In the genomic region with DNA sequence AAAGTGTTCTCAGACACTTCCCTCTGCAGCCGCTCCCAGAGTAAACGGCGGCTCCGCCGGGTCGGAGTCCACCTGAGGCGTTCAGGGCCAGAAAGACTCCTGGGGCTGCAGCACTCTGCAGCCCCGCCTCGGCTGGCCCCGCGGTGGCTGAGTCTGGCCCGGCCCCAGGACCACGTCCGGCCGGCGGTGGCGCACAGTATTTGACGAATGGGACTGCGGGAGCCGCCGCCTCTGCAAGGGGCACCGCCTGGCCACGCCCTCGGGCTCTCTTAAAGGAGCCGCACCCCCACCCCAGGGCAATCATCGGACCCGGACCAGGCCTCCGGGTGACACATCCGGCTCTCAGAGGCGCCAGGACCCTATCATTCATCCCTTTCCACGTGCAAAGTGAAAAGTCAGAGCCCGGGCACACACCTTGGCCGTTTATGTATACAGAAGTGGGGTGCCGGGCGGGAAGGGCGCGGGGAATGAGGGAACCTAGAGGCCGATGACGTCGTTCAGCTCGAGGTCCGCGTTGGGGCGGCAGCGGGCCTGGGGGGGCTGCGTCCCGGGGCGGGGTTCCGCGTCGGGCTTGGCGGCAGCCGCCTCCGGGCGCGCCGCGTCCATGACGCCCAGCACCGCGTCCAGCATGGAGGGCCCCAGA, we compare ENCODE assay signal across 8 cellular contexts. TPM values are rescaled to one million over a fixed set of nuclear protein-coding genes. Genes with fewer than 3 reads are reported as not detected.
DNase-seq lines count a peak whose midpoint lies in the region; ATAC-seq, FAIRE-seq and TF ChIP-seq lines count a peak whose summit lies in the region.

No MANE protein-coding gene starts in this region.

- H3K36me3 ChIP-seq in keratinocyte (ENCODE audit: control insufficient read depth in 2 of 2, extremely low read depth in 1 of 2, insufficient read depth in 2 of 2, low read length in 2 of 2), result peaks cover 0 to 15% of the 10 kb centered on the region in 2 experiments

- peak overlapping the region; percentile 75 for H3K9ac ChIP-seq in keratinocyte (ENCODE audit: control insufficient read depth, extremely low read depth, insufficient read depth, low read length)

- no peaks in the 10 kb centered on the region for H3K9me3 Mint-ChIP-seq in WTC11

- H3K4me3 ChIP-seq in keratinocyte (ENCODE audit: control insufficient read depth in 2 of 3, extremely low read depth in 1 of 3, insufficient read depth in 2 of 3, low read depth in 1 of 3, low read length in 3 of 3), result peak overlapping the region; percentile 52 to 79 (median 73)

- peak overlapping the region; percentile 60 for H2AFZ ChIP-seq in keratinocyte (ENCODE audit: control insufficient read depth, low read length)

- H3K4me3 Mint-ChIP-seq in WTC11, result peak overlapping the region; percentile 78

- no peaks in the 10 kb centered on the region for H3K9me3 ChIP-seq in keratinocyte (ENCODE audit: control insufficient read depth, low read depth, low read length)

- H3K27me3 Mint-ChIP-seq in WTC11 (ENCODE audit: low read depth), result peaks cover 37% of the 10 kb centered on the region

- no peaks in the 10 kb centered on the region for H3K27me3 ChIP-seq in keratinocyte (ENCODE audit: control insufficient read depth, extremely low read depth, insufficient read depth, low read length)

- TF ChIP-seq CTCF in WTC11 (IDR thresholded peaks at IDR 0.05), result no peak
- TF ChIP-seq CTCF in keratinocyte (optimal IDR thresholded peaks at IDR 0.05 in 1 of 3, IDR thresholded peaks at IDR 0.05 in 1 of 3, conservative IDR thresholded peaks at IDR 0.05 in 1 of 3; ENCODE audit: extremely low read depth in 1 of 3, insufficient read depth in 2 of 3, low read length in 3 of 3), result no peak

- H3K27ac ChIP-seq in keratinocyte (ENCODE audit: control insufficient read depth, insufficient read depth, low read length), result peak overlapping the region; percentile 87

- peaks cover 20% of the 10 kb centered on the region for H3K79me2 ChIP-seq in keratinocyte (ENCODE audit: control insufficient read depth, insufficient read depth, low read length)

- DNase-seq in 8988T (peak; percentile 92), NCI-H2029 treated with DMSO at 0.1 percent for 48 hours (lab: John Stamatoyannopoulos, UW) (peak; percentile 77), WTC11 (ENCODE audit: low spot score) (peak; percentile 95), keratinocyte (ENCODE audit: low read depth, low spot score) (no peak)
- peak; percentile 52 for DNase-seq in central memory CD4-positive, alpha-beta T cell
- DNase-seq in stimulated activated CD4-positive, alpha-beta T cell treated with anti-CD3 and anti-CD28 coated beads, Interleukin-12 subunit alpha, Interleukin-12 subunit beta, amount 100 ng/mL, for 48 hours (ENCODE audit: low read depth in 2 of 3, low spot score in 1 of 3), result peak; percentile 72 to 82 (median 78)

- peaks cover 12% of the 10 kb centered on the region for H3K4me1 ChIP-seq in keratinocyte (ENCODE audit: control insufficient read depth, extremely low read depth, insufficient read depth, low read length)

- H3K4me2 ChIP-seq in keratinocyte (ENCODE audit: control insufficient read depth, extremely low read depth, insufficient read depth, low read depth, low read length), result peak overlapping the region; percentile 76

- no peaks in the 10 kb centered on the region for H3K9me1 ChIP-seq in keratinocyte (ENCODE audit: control insufficient read depth, extremely low read depth, insufficient read depth, low read length)

- POLR2A ChIA-PET in WTC11 (lab: Charles Lee), result no interaction called here

- peaks cover 4% of the 10 kb centered on the region for H3K36me3 Mint-ChIP-seq in WTC11

- FAIRE-seq in keratinocyte (lab: Jason Lieb, UNC), result no peak

- dilution Hi-C loops in keratinocyte (cut with MboI; ENCODE audit: extremely low pct_ligation_motif_present, low sequenced_read_pairs), result no loop called here

- CTCF ChIA-PET in WTC11 (lab: Charles Lee), result interaction anchor here (0.6 kb wide), 1 partner anchor 8 kb away, joined by 4 read pairs; the partner anchor contains the start of gene CDC42EP5

- H4K20me1 ChIP-seq in keratinocyte (ENCODE audit: control insufficient read depth, extremely low read depth, insufficient read depth, low read length), result peaks cover 4% of the 10 kb centered on the region

- peaks cover 12% of the 10 kb centered on the region for H3K4me1 Mint-ChIP-seq in WTC11

- ATAC-seq in GM18502 (IDR thresholded peaks at IDR 0.05; ENCODE audit: poor library complexity, unreplicated experiment) (peak; percentile 53), HG02884 (IDR thresholded peaks at IDR 0.05; ENCODE audit: unreplicated experiment) (peak; percentile 36), WTC11 (peak; percentile 60)

- peak overlapping the region; percentile 99 for H3K27ac Mint-ChIP-seq in WTC11

TF ChIP-seq in WTC11, 78 proteins besides CTCF, POLR2A, EP300 and RAD21 (continues in another document):
- TF ChIP-seq ATF1 (CRISPR knock-in tag; IDR thresholded peaks at IDR 0.05) (no peak; the same call in 1 of the 2 replicates), EMX1 (CRISPR knock-in tag; IDR thresholded peaks at IDR 0.05) (no peak), ESRRA (CRISPR knock-in tag; IDR thresholded peaks at IDR 0.05; ENCODE audit: borderline replicate concordance) (no peak), ZNF121 (CRISPR knock-in tag; IDR thresholded peaks at IDR 0.05) (no peak), AR (CRISPR knock-in tag; IDR thresholded peaks at IDR 0.05) (no peak)

RNA-seq across cellular contexts. Expression of gene LENG9, which starts 1.2 kb away (rescaled TPM):
- total RNA-seq in WTC11 (2021), result 6.1 to 7.5 TPM (median 6.9 TPM) in 3 replicates
- polyA plus RNA-seq in keratinocyte, result 1.3 to 2.2 TPM (median 2.1 TPM) in 3 replicates
- polyA plus RNA-seq in keratinocyte (2011; ENCODE audit: low read depth), result 0.41 TPM
- 1.2 and 2.8 TPM in 2 replicates for polyA plus RNA-seq in keratinocyte (2011; cell fraction: cytosol; rRNA removed)
- polyA plus RNA-seq in keratinocyte (2011; cell fraction: nucleus; rRNA removed), result 1.9 and 3.5 TPM in 2 replicates
- polyA plus RNA-seq in keratinocyte (2012; ENCODE audit: low replicate concordance), result 2.4 and 5.8 TPM in 2 replicates
- polyA minus RNA-seq in keratinocyte, result 1.2 to 3.3 TPM (median 2.0 TPM) in 3 replicates
- polyA minus RNA-seq in keratinocyte (2011; cell fraction: cytosol; rRNA and poly(A)+ RNA removed), result 8.1 TPM
- 3.3 and 4.0 TPM in 2 replicates for polyA minus RNA-seq in keratinocyte (2011; cell fraction: nucleus; rRNA and poly(A)+ RNA removed)

RNA-seq across cellular contexts. Expression of gene CDC42EP5, which starts 8.4 kb away (rescaled TPM):
- 11.5 to 19.8 TPM (median 18.3 TPM) in 3 replicates for total RNA-seq in WTC11 (2021)
- 8.6 to 16.4 TPM (median 9.4 TPM) in 3 replicates for polyA plus RNA-seq in keratinocyte
- 4.4 TPM for polyA plus RNA-seq in keratinocyte (2011; ENCODE audit: low read depth)
- polyA plus RNA-seq in keratinocyte (2011; cell fraction: cytosol; rRNA removed), result 4.9 and 31.9 TPM in 2 replicates
- 4.2 and 13.3 TPM in 2 replicates for polyA plus RNA-seq in keratinocyte (2011; cell fraction: nucleus; rRNA removed)
- polyA plus RNA-seq in keratinocyte (2012; ENCODE audit: low replicate concordance), result 19.2 and 29.7 TPM in 2 replicates
- polyA minus RNA-seq in keratinocyte, result 0.67 to 1.7 TPM (median 1.2 TPM) in 3 replicates
- 34.3 TPM for polyA minus RNA-seq in keratinocyte (2011; cell fraction: cytosol; rRNA and poly(A)+ RNA removed)
- polyA minus RNA-seq in keratinocyte (2011; cell fraction: nucleus; rRNA and poly(A)+ RNA removed), result 3.3 and 3.6 TPM in 2 replicates

RNA-seq across cellular contexts. Expression of gene LENG8, which starts 15.7 kb away (rescaled TPM):
- 175 to 187 TPM (median 187 TPM) in 3 replicates for total RNA-seq in WTC11 (2021)
- polyA plus RNA-seq in keratinocyte, result 29.4 to 75.6 TPM (median 33.4 TPM) in 3 replicates
- polyA plus RNA-seq in keratinocyte (2011; ENCODE audit: low read depth), result 32.7 TPM
- 4.1 and 6.2 TPM in 2 replicates for polyA plus RNA-seq in keratinocyte (2011; cell fraction: cytosol; rRNA removed)
- polyA plus RNA-seq in keratinocyte (2011; cell fraction: nucleus; rRNA removed), result 793 and 1,107 TPM in 2 replicates
- polyA plus RNA-seq in keratinocyte (2012; ENCODE audit: low replicate concordance), result 45.7 and 76.8 TPM in 2 replicates
- polyA minus RNA-seq in keratinocyte, result 61.8 to 117 TPM (median 66.2 TPM) in 3 replicates
- polyA minus RNA-seq in keratinocyte (2011; cell fraction: cytosol; rRNA and poly(A)+ RNA removed), result 29.4 TPM
- polyA minus RNA-seq in keratinocyte (2011; cell fraction: nucleus; rRNA and poly(A)+ RNA removed), result 115 and 133 TPM in 2 replicates

RNA-seq across cellular contexts. Expression of gene LAIR2, which starts 37.9 kb away (rescaled TPM):
- not detected in 3 replicates for total RNA-seq in WTC11 (2021)
- polyA plus RNA-seq in keratinocyte, result not detected in 3 replicates
- not detected for polyA plus RNA-seq in keratinocyte (2011; ENCODE audit: low read depth)
- polyA plus RNA-seq in keratinocyte (2011; cell fraction: cytosol; rRNA removed), result not detected in 2 replicates
- polyA plus RNA-seq in keratinocyte (2011; cell fraction: nucleus; rRNA removed), result not detected in 2 replicates
- polyA plus RNA-seq in keratinocyte (2012; ENCODE audit: low replicate concordance), result not detected in 2 replicates
- not detected in 3 replicates for polyA minus RNA-seq in keratinocyte
- polyA minus RNA-seq in keratinocyte (2011; cell fraction: cytosol; rRNA and poly(A)+ RNA removed), result not detected
- not detected in 2 replicates for polyA minus RNA-seq in keratinocyte (2011; cell fraction: nucleus; rRNA and poly(A)+ RNA removed)

RNA-seq across cellular contexts. Expression of gene TTYH1, which starts 49.5 kb away (rescaled TPM):
- 35.9 to 38.2 TPM (median 37.1 TPM) in 3 replicates for total RNA-seq in WTC11 (2021)
- polyA plus RNA-seq in keratinocyte, result 0.05 to 0.13 TPM in 2 of 3 replicates, not detected in the other
- polyA plus RNA-seq in keratinocyte (2011; ENCODE audit: low read depth), result 0.96 TPM
- polyA plus RNA-seq in keratinocyte (2011; cell fraction: cytosol; rRNA removed), result 0.14 TPM in 1 of 2 replicates, not detected in the other
- not detected in 2 replicates for polyA plus RNA-seq in keratinocyte (2011; cell fraction: nucleus; rRNA removed)
- polyA plus RNA-seq in keratinocyte (2012; ENCODE audit: low replicate concordance), result 0.07 and 0.73 TPM in 2 replicates
- not detected in 3 replicates for polyA minus RNA-seq in keratinocyte
- polyA minus RNA-seq in keratinocyte (2011; cell fraction: cytosol; rRNA and poly(A)+ RNA removed), result not detected
- polyA minus RNA-seq in keratinocyte (2011; cell fraction: nucleus; rRNA and poly(A)+ RNA removed), result not detected in 2 replicates
